8 cellular contexts compared by ENCODE assay signal in the genomic region with DNA sequence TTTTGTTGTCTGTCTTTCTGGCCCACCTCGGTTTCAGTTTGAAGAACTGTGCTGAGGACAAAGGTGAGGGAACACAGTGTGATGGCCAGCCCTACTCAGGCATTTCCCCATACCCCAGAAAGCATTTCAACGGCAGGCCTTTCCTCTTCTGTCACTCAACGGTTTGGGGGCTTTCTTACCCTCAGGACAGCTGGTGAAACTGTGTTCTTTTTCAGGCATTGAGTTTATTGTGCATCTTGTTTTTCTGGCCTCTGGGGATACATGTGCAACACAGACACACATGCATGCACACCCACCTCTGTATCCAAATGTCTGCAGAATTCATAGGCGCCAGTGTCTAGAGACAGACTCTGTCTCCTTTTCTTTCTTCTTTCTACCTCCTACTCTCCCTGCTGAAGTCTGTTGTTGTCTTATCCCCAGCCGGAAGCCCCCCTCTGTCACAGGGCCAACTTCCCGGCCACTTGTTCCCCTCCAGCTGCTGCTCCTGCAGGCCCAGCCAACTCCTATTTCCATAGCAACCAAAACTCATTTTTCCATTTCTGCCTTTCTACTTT. TPM values are rescaled to one million over a fixed set of nuclear protein-coding genes. Genes with fewer than 3 reads are reported as not detected.
DNase-seq lines count a peak whose midpoint lies in the region; ATAC-seq and TF ChIP-seq lines count a peak whose summit lies in the region.

No MANE protein-coding gene starts in this region.

- H3K27me3 Mint-ChIP-seq in activated B cell treated with CpG ODN at 0.5 μM for 24 hours (no peaks in the 10 kb centered on the region), mesothelial cell of epicardium (ENCODE audit: low read depth) (no peaks in the 10 kb centered on the region)

- H3K27ac Mint-ChIP-seq in activated B cell treated with CpG ODN at 0.5 μM for 24 hours = peak overlapping the region; percentile 81
- H3K27ac Mint-ChIP-seq in mesothelial cell of epicardium = peak overlapping the region; percentile 85

- intact Hi-C loops in activated B cell treated with CpG ODN at 0.5 μM for 24 hours (cut with micrococcal nuclease) = loop anchor here (1.0 kb wide), 1 partner anchor 10 kb away; no protein-coding TSS in a partner anchor

- DNase-seq in activated B cell treated with CpG ODN at 0.5 μM for 24 hours (no peak), mesothelial cell of epicardium (ENCODE audit: low spot score in 2 of 2, unreplicated experiment in 2 of 2) (peak; percentile 39 to 62), AML-193 (lab: John Stamatoyannopoulos, UW) (no peak), NCI-H345 (lab: John Stamatoyannopoulos, UW) (no peak)
- no peak for DNase-seq in activated naive CD4-positive, alpha-beta T cell treated with Interleukin-2 at 50 U/mL for 16 hours

- CTCF ChIA-PET in activated B cell treated with CpG ODN at 0.5 μM for 24 hours (lab: Charles Lee) = interaction anchor here (1.1 kb wide), 1 partner anchor 431 kb away, joined by 3 read pairs; the partner anchor contains the start of gene AKTIP

- ATAC-seq in GM18858 (IDR thresholded peaks at IDR 0.05; ENCODE audit: unreplicated experiment) (peak; percentile 42), HG03039 (IDR thresholded peaks at IDR 0.05; ENCODE audit: unreplicated experiment) (peak; percentile 58), activated B cell treated with CpG ODN at 0.5 μM for 24 hours (ENCODE audit: low read depth) (peak; percentile 29), HG03025 (IDR thresholded peaks at IDR 0.05; ENCODE audit: low FRiP score, unreplicated experiment) (no peak)

- peaks cover 79% of the 10 kb centered on the region for H3K4me1 Mint-ChIP-seq in activated B cell treated with CpG ODN at 0.5 μM for 24 hours
- peaks cover 10% of the 10 kb centered on the region for H3K4me1 Mint-ChIP-seq in mesothelial cell of epicardium

- H3K9me3 Mint-ChIP-seq in activated B cell treated with CpG ODN at 0.5 μM for 24 hours (peaks cover 5% of the 10 kb centered on the region), mesothelial cell of epicardium (peaks cover 20% of the 10 kb centered on the region)

- POLR2A ChIA-PET in activated B cell treated with CpG ODN at 0.5 μM for 24 hours (lab: Charles Lee) = interaction anchor here (0.7 to 1.2 kb wide), 3 partner anchors 12 to 58 kb away, joined by 3 to 7 read pairs (median 5); no protein-coding TSS in a partner anchor

- H3K4me3 Mint-ChIP-seq in activated B cell treated with CpG ODN at 0.5 μM for 24 hours = peak overlapping the region; percentile 46
- H3K4me3 Mint-ChIP-seq in mesothelial cell of epicardium = peak overlapping the region; percentile 27

- H3K36me3 Mint-ChIP-seq in activated B cell treated with CpG ODN at 0.5 μM for 24 hours (ENCODE audit: low read depth) (peaks cover 27% of the 10 kb centered on the region), mesothelial cell of epicardium (peaks cover 35% of the 10 kb centered on the region)

- TF ChIP-seq CTCF in activated B cell treated with CpG ODN at 0.5 μM for 24 hours (IDR thresholded peaks at IDR 0.05) (no peak), mesothelial cell of epicardium (IDR thresholded peaks at IDR 0.05; ENCODE audit: unreplicated experiment) (no peak)

RNA-seq across cellular contexts. Expression of gene CHD9, which starts 17.0 kb away (rescaled TPM):
- total RNA-seq in activated B cell treated with CpG ODN at 0.5 μM for 24 hours (65.0 and 67.4 TPM in 2 replicates), mesothelial cell of epicardium (108 to 119 TPM (median 110 TPM) in 3 replicates)

RNA-seq across cellular contexts. Expression of gene CHD9NB, which starts 19.1 kb away (rescaled TPM):
- not detected in 2 replicates for total RNA-seq in activated B cell treated with CpG ODN at 0.5 μM for 24 hours
- total RNA-seq in mesothelial cell of epicardium = 0.29 to 0.44 TPM (median 0.43 TPM) in 3 replicates

Comparison
In these comparisons a context has a peak if more than half of its experiments do, and no peak if none do; other contexts are left out.
1. DNase-seq: peak in mesothelial cell of epicardium (2 of 2); none in activated B cell treated with CpG ODN at 0.5 μM for 24 hours (single experiment), activated naive CD4-positive, alpha-beta T cell treated with Interleukin-2 at 50 U/mL for 16 hours (single experiment), AML-193 (0 of 2) and NCI-H345 (single experiment).